Comparison of ENCODE assay signal across 17 cellular contexts in the genomic region with DNA sequence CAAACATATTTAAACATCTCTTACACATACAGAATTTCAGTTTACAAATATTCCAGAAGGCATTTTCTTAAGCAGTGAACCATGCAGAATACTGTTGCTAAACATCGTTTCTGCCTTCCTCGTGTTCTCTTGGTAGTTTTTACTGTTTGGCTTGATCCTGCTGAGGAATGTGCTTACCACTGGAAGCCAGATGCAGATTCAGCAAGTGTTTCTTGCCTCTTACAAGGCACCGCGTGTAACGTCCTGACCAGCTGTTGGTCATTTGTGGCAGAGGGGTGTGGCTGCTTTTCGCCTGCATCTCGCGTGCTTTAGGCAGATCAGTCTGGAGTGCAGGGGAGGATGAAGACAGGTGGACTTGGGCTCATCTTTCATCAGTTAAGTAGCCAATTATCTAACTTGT. TPM values are rescaled to one million over a fixed set of nuclear protein-coding genes. Genes with fewer than 3 reads are reported as not detected.
DNase-seq lines count a peak whose midpoint lies in the region; ATAC-seq and TF ChIP-seq lines count a peak whose summit lies in the region.
"Had no signal": no experiment of that assay in that cellular context is flagged by ENCODE, and none has a peak within 500 bp of the region (broad histone marks: within the 10 kb centered on the region; RNA-seq: fewer than 3 reads in every experiment).

No MANE protein-coding gene starts in this region.

- H3K27ac ChIP-seq in Panc1 (ENCODE audit: low read length), result no peak overlapping the region
- peak overlapping the region; percentile 9 to 84 (median 77) for H3K27ac ChIP-seq in esophagus squamous epithelium
- H3K27ac ChIP-seq in effector memory CD4-positive, alpha-beta T cell (ENCODE audit: insufficient read depth, low read length, poor library complexity, severe bottlenecking), result no peak overlapping the region
- H3K27ac ChIP-seq: colonic mucosa, KMS-11, prostate gland, spleen had no signal

- no peak for TF ChIP-seq POLR2A in esophagus squamous epithelium (IDR thresholded peaks at IDR 0.05)

- H3K9me3 ChIP-seq in Panc1 (ENCODE audit: control insufficient read depth, insufficient read depth, low read depth, low read length) (no peaks in the 10 kb centered on the region), esophagus squamous epithelium (no peaks in the 10 kb centered on the region), BE2C (no peaks in the 10 kb centered on the region)
- H3K9me3 ChIP-seq in effector memory CD4-positive, alpha-beta T cell (ENCODE audit: control insufficient read depth, low read length), result no peaks in the 10 kb centered on the region
- H3K9me3 ChIP-seq: colonic mucosa, prostate gland, spleen had no signal

- DNase-seq in AG08395 (ENCODE audit: low spot score) (peak; percentile 58), AG10803 (ENCODE audit: low read depth) (peak; percentile 77), Panc1 (ENCODE audit: low read depth, low spot score) (no peak), esophagus squamous epithelium (lab: John Stamatoyannopoulos, UW) (no peak), BE2C (no peak), dermis blood vessel endothelial cell (no peak)
- DNase-seq in effector memory CD4-positive, alpha-beta T cell, result no peak
- DNase-seq: activated naive CD8-positive, alpha-beta T cell treated with anti-CD3 and anti-CD28 coated beads, Interleukin-2, amount 10 ng/mL, durations not matched to agents 7 days and 5 days; C1 segment of cervical spinal cord; colonic mucosa; NCI-H1930; NK-92 treated with Interleukin-12 subunit alpha and Interleukin-12 subunit beta, amount 100 ng/mL, for 24 hours; spleen; stimulated activated CD4-positive, alpha-beta T cell treated with anti-CD3 and anti-CD28 coated beads, Interleukin-4, amount 100 ng/mL, for 4 hours had no signal

- peaks cover 32% of the 10 kb centered on the region for H3K36me3 ChIP-seq in Panc1 (ENCODE audit: control insufficient read depth, insufficient read depth, low read length)
- H3K36me3 ChIP-seq in esophagus squamous epithelium, result peaks cover 13 to 99% (median 69%) of the 10 kb centered on the region in 3 donors
- H3K36me3 ChIP-seq in BE2C, result peaks cover 88% of the 10 kb centered on the region
- H3K36me3 ChIP-seq in effector memory CD4-positive, alpha-beta T cell (ENCODE audit: control insufficient read depth, insufficient read depth, low read length), result peaks cover 68% of the 10 kb centered on the region

- H3K4me3 ChIP-seq in AG10803 (ENCODE audit: low read length), result no peak overlapping the region
- no peak overlapping the region for H3K4me3 ChIP-seq in Panc1 (ENCODE audit: low read depth in 2 of 2, low read length in 2 of 2)
- no peak overlapping the region for H3K4me3 ChIP-seq in esophagus squamous epithelium
- no peak overlapping the region for H3K4me3 ChIP-seq in BE2C (ENCODE audit: low read depth, low read length)
- no peak overlapping the region for H3K4me3 ChIP-seq in effector memory CD4-positive, alpha-beta T cell (ENCODE audit: insufficient read depth, low read depth, low read length, poor library complexity, severe bottlenecking)
- H3K4me3 ChIP-seq: colonic mucosa, prostate gland, spleen had no signal

- H3K27me3 ChIP-seq in Panc1 (ENCODE audit: control insufficient read depth, insufficient read depth, low read length) (no peaks in the 10 kb centered on the region), esophagus squamous epithelium (no peaks in the 10 kb centered on the region), BE2C (no peaks in the 10 kb centered on the region)
- H3K27me3 ChIP-seq in effector memory CD4-positive, alpha-beta T cell (replicated peaks; ENCODE audit: control insufficient read depth, insufficient read depth, low read length, poor library complexity, severe bottlenecking), result no peaks in the 10 kb centered on the region
- H3K27me3 ChIP-seq: colonic mucosa, spleen had no signal

- BruUV-seq in Panc1 (replicated peaks; lab: Mats Ljungman, UMichigan), result TSS peak; percentile 84

- intact Hi-C loops in Panc1 (cut with micrococcal nuclease; ENCODE audit: unreplicated experiment), result no loop called here
- intact Hi-C loops in esophagus squamous epithelium (cut with DNase I), result no loop called here

- WGBS in esophagus squamous epithelium, 2 donors, result 64 to 66% methylated on average over 5 to 8 of the region's 8 CpGs

- in situ Hi-C loops in Panc1 (cut with HindIII; ENCODE audit: low pct_unique_long_range_greater_than_20kb, low sequenced_read_pairs), result no loop called here

- CTCF ChIA-PET in Panc1 (lab: Charles Lee), result no interaction called here

- H3K4me1 ChIP-seq in Panc1 (ENCODE audit: control insufficient read depth, insufficient read depth, low read length) (no peaks in the 10 kb centered on the region), esophagus squamous epithelium (peaks cover 0 to 24% (median 0%) of the 10 kb centered on the region in 3 donors), BE2C (no peaks in the 10 kb centered on the region)
- H3K4me1 ChIP-seq in effector memory CD4-positive, alpha-beta T cell (ENCODE audit: control insufficient read depth, insufficient read depth, low read length, poor library complexity, severe bottlenecking), result no peaks in the 10 kb centered on the region
- H3K4me1 ChIP-seq: colonic mucosa, prostate gland had no signal

- POLR2A ChIA-PET in Panc1 (lab: Charles Lee), result no interaction called here

- TF ChIP-seq CTCF in AG10803 (conservative IDR thresholded peaks at IDR 0.05; ENCODE audit: low read length) (no peak), Panc1 (IDR thresholded peaks at IDR 0.05) (no peak), esophagus squamous epithelium (IDR thresholded peaks at IDR 0.05) (no peak), BE2C (IDR thresholded peaks at IDR 0.05; ENCODE audit: low read depth, low read length) (no peak)

- no peak for ATAC-seq in Panc1
- no peak for ATAC-seq in HG03039 (IDR thresholded peaks at IDR 0.05; ENCODE audit: unreplicated experiment)

RNA-seq across cellular contexts. Expression of a gene that starts 12.4 kb away (rescaled TPM):
- 49.4 TPM for total RNA-seq in Panc1 (2021; ENCODE audit: unreplicated experiment)
- polyA plus RNA-seq in Panc1 (2012; ENCODE audit: insufficient read length), result 40.8 TPM
- total RNA-seq in esophagus squamous epithelium, result 100 to 1,000 TPM in 3 of 4 donors, 10 to 100 TPM in 1; 79.3 to 123 (median 104) TPM
- 187 TPM for polyA plus RNA-seq in BE2C (2012; ENCODE audit: insufficient read depth, insufficient read length, low read depth)
- total RNA-seq in dermis blood vessel endothelial cell, result 77.3 and 96.1 TPM in 2 replicates

RNA-seq across cellular contexts. Expression of a gene that starts 12.5 kb away (rescaled TPM):
- total RNA-seq in Panc1 (2021; ENCODE audit: unreplicated experiment) (40.7 TPM), esophagus squamous epithelium (10 to 100 TPM; 20.6 to 50.2 (median 26.1) TPM), dermis blood vessel endothelial cell (38.5 and 50.7 TPM in 2 replicates)
- polyA plus RNA-seq in Panc1 (2012; ENCODE audit: insufficient read length), result 21.7 TPM
- polyA plus RNA-seq in BE2C (2012; ENCODE audit: insufficient read depth, insufficient read length, low read depth), result 30.7 TPM

RNA-seq across cellular contexts. Expression of a gene that starts 19.2 kb away (rescaled TPM):
- total RNA-seq in Panc1 (2021; ENCODE audit: unreplicated experiment) (46.3 TPM), esophagus squamous epithelium (10 to 100 TPM; 18.7 to 28.3 (median 20.3) TPM), dermis blood vessel endothelial cell (16.6 and 18.2 TPM in 2 replicates)
- polyA plus RNA-seq in Panc1 (2012; ENCODE audit: insufficient read length), result 39.4 TPM
- 147 TPM for polyA plus RNA-seq in BE2C (2012; ENCODE audit: insufficient read depth, insufficient read length, low read depth)

RNA-seq across cellular contexts. Expression of a gene that starts 36.7 kb away (rescaled TPM):
- 282 TPM for total RNA-seq in Panc1 (2021; ENCODE audit: unreplicated experiment)
- 189 TPM for polyA plus RNA-seq in Panc1 (2012; ENCODE audit: insufficient read length)
- 100 to 1,000 TPM; 123 to 179 (median 146) TPM for total RNA-seq in esophagus squamous epithelium
- 214 TPM for polyA plus RNA-seq in BE2C (2012; ENCODE audit: insufficient read depth, insufficient read length, low read depth)
- 359 and 361 TPM in 2 replicates for total RNA-seq in dermis blood vessel endothelial cell

RNA-seq across cellular contexts. Expression of a gene that starts 49.8 kb away (rescaled TPM):
- total RNA-seq in Panc1 (2021; ENCODE audit: unreplicated experiment) (14.7 TPM), esophagus squamous epithelium (1 to 10 TPM; 3.0 to 5.9 (median 3.2) TPM), dermis blood vessel endothelial cell (6.5 and 8.0 TPM in 2 replicates)
- polyA plus RNA-seq in Panc1 (2012; ENCODE audit: insufficient read length), result 16.7 TPM
- 3.0 TPM for polyA plus RNA-seq in BE2C (2012; ENCODE audit: insufficient read depth, insufficient read length, low read depth)

Comparison
In these comparisons a context has a peak if more than half of its experiments do, and no peak if none do; other contexts are left out.
1. DNase-seq: peak in AG08395 (single experiment) and AG10803 (single experiment); none in Panc1 (single experiment), esophagus squamous epithelium (single experiment), BE2C (single experiment), effector memory CD4-positive, alpha-beta T cell (0 of 3) and dermis blood vessel endothelial cell (single experiment).
2. H3K27ac ChIP-seq: peak in esophagus squamous epithelium (4 of 4); none in Panc1 (single experiment) and effector memory CD4-positive, alpha-beta T cell (single experiment).